Comparison of ENCODE assay signal across 32 cellular contexts in the genomic region with DNA sequence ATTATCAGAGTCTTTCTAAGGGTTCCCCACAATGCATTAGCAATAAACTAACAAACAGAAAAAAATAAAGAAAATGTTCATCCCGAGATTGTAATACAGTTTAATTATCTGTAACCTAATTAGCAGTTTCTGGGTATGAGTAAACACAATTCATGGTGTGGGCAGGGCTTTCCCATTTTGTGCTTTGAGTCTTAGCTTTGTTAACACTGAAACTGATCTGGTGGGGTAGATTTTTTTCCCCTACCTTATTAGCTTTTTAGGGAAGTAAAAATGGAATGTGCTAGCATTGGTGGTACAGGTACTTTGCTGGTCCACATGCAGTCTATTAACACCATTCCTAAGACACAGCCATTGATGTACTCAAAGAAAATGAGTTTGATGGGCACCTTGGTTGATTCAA.
"Had no signal": no experiment of that assay in that cellular context is flagged by ENCODE, and none has a peak within 500 bp of the region (broad histone marks: within the 10 kb centered on the region; RNA-seq: fewer than 3 reads in every experiment).

No MANE protein-coding gene starts in this region.

- H3K4me2 ChIP-seq: hepatocyte had no signal

- H3K27ac ChIP-seq: brain microvascular endothelial cell, coronary artery, dorsolateral prefrontal cortex, esophagus squamous epithelium, gastroesophageal sphincter, heart right ventricle, hepatocyte had no signal

- H3K36me3 ChIP-seq: brain microvascular endothelial cell, esophagus squamous epithelium, gastroesophageal sphincter, heart right ventricle had no signal

- H3K79me2 ChIP-seq: hepatocyte had no signal

- FAIRE-seq: astrocyte, bronchial epithelial cell had no signal

- DNase-seq: activated CD4-positive, alpha-beta memory T cell treated with anti-CD3 and anti-CD28 coated beads for 36 hours; activated CD4-positive, alpha-beta T cell treated with anti-CD3 and anti-CD28 coated beads for 36 hours; activated CD4-positive, alpha-beta T cell treated with anti-CD3 and anti-CD28 coated beads, Interleukin-2, amount 10 ng/mL, durations not matched to agents 24 days and 14 days; activated CD4-positive, CD25-positive, alpha-beta regulatory T cell; activated CD4-positive, CD25-positive, alpha-beta regulatory T cell treated with anti-CD3 and anti-CD28 coated beads, Interleukin-2, amount 50 U/mL, for 72 hours; activated CD8-positive, alpha-beta memory T cell treated with anti-CD3 and anti-CD28 coated beads, Interleukin-2, amount 10 ng/mL, durations not matched to agents 7 days and 5 days; activated CD8-positive, alpha-beta memory T cell treated with anti-CD3 and anti-CD28 coated beads, Interleukin-2, amount 50 U/mL, for 4 hours; activated CD8-positive, alpha-beta T cell treated with anti-CD3 and anti-CD28 coated beads, Interleukin-2, amount 10 ng/mL, durations not matched to agents 7 days and 5 days; activated effector memory CD4-positive, alpha-beta T cell treated with Interleukin-2 at 50 U/mL for 16 hours; activated gamma-delta T cell treated with Interleukin-2 at 50 U/mL for 16 hours; activated naive CD4-positive, alpha-beta T cell treated with anti-CD3 and anti-CD28 coated beads, Interleukin-2, amount 50 U/mL, for 16 hours; activated naive CD4-positive, alpha-beta T cell treated with Interleukin-2 at 50 U/mL for 16 hours; activated T-cell treated with anti-CD3 and anti-CD28 coated beads for 4 hours; activated T-cell treated with anti-CD3 and anti-CD28 coated beads, Interleukin-2, amount 50 U/mL, for 24 hours; amniotic stem cell; anterior cingulate cortex; brain microvascular endothelial cell; dorsolateral prefrontal cortex; effector memory CD4-positive, alpha-beta T cell; endodermal cell; erythroblast; esophagus squamous epithelium; foreskin melanocyte; heart right ventricle; T-helper 17 cell; T1000 had no signal

- H3K4me3 ChIP-seq: coronary artery, dorsolateral prefrontal cortex, esophagus squamous epithelium, gastroesophageal sphincter, heart right ventricle, hepatocyte had no signal

- H3K9me3 ChIP-seq: esophagus squamous epithelium, gastroesophageal sphincter, heart right ventricle had no signal

- H3K4me1 ChIP-seq: gastroesophageal sphincter had no signal

- H2AFZ ChIP-seq: hepatocyte had no signal

- ATAC-seq: activated CD4-positive, alpha-beta T cell treated with anti-CD3 and anti-CD28 coated beads for 36 hours; activated CD8-positive, alpha-beta memory T cell treated with anti-CD3 and anti-CD28 coated beads, Interleukin-2, amount 10 ng/mL, durations not matched to agents 7 days and 5 days; activated CD8-positive, alpha-beta T cell treated with anti-CD3 and anti-CD28 coated beads, Interleukin-2, amount 10 ng/mL, durations not matched to agents 7 days and 5 days; activated T-helper 17 cell treated with anti-CD3 and anti-CD28 coated beads, Interleukin-2, amount 50 U/mL, for 72 hours; gastroesophageal sphincter; heart right ventricle; T-helper 17 cell had no signal

- H3K27me3 ChIP-seq: brain microvascular endothelial cell, dorsolateral prefrontal cortex, esophagus squamous epithelium, gastroesophageal sphincter, hepatocyte had no signal
